ENCODE assay signal across 9 cellular contexts in the genomic region with DNA sequence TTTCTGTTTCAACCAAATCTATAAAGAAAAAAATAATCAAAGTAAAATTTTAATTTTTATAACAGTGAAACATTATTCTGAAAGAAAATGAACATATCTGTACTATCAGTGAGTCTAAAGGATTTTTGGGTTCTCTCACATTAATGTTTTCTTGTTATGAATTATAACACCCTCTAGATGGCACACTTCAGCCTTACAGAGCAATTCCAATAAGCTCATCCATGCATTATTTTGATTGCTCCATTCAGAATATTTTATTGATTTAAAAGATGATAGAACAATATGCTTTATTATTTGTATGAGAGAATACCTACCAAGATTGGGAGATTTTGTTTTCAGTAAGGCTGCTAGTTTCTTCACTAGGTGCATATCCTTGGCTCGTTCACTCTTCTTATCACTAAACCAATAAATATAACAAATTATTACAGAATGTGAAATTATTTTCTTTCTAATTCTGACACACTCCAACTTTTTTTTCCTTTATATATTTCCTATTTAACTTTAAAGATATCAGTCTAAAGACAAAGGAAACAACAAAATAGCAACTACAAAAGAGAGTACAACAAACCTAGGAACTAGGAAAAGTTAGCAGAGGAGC.
DNase-seq lines count a peak whose midpoint lies in the region; ATAC-seq and TF ChIP-seq lines count a peak whose summit lies in the region.
"Had no signal": no experiment of that assay in that cellular context is flagged by ENCODE, and none has a peak within 500 bp of the region (broad histone marks: within the 10 kb centered on the region; RNA-seq: fewer than 3 reads in every experiment).

No MANE protein-coding gene starts in this region.

- H3K36me3 Mint-ChIP-seq in stimulated activated effector memory CD8-positive, alpha-beta T cell treated with anti-CD3 and anti-CD28 coated beads, Interleukin-12 subunit alpha, Interleukin-12 subunit beta, amount 100 ng/mL, for 72 hours = peaks cover 88% of the 10 kb centered on the region

- H2AFZ ChIP-seq in Loucy (ENCODE audit: low read length) = no peak overlapping the region
- H2AFZ ChIP-seq in SU-DHL-6 (ENCODE audit: low read depth, low read length, severe bottlenecking) = no peak overlapping the region

- no peak overlapping the region for H3K4me3 Mint-ChIP-seq in stimulated activated effector memory CD8-positive, alpha-beta T cell treated with anti-CD3 and anti-CD28 coated beads, Interleukin-12 subunit alpha, Interleukin-12 subunit beta, amount 100 ng/mL, for 72 hours

- no peaks in the 10 kb centered on the region for H3K9me2 ChIP-seq in Loucy (replicated peaks; ENCODE audit: low read depth, low read length)
- no peaks in the 10 kb centered on the region for H3K9me2 ChIP-seq in SU-DHL-6 (replicated peaks; ENCODE audit: insufficient read depth, low read length)

- H3K79me2 ChIP-seq in Loucy (ENCODE audit: insufficient read depth, low read length) (no peaks in the 10 kb centered on the region), SU-DHL-6 (ENCODE audit: insufficient read depth, low read length) (no peaks in the 10 kb centered on the region)

- DNase-seq in NCI-H2029 treated with DMSO at 0.1 percent for 48 hours (lab: John Stamatoyannopoulos, UW) (peak; percentile 34), NCI-H2029 (lab: John Stamatoyannopoulos, UW) (no peak), iPS-NIHi11 (ENCODE audit: low spot score) (peak; percentile 10)
- no peak for DNase-seq in NK-92 treated with Interleukin-12 subunit alpha and Interleukin-12 subunit beta, amount 100 ng/mL, for 24 hours (lab: John Stamatoyannopoulos, UW)
- DNase-seq in stimulated activated effector memory CD8-positive, alpha-beta T cell treated with anti-CD3 and anti-CD28 coated beads, Interleukin-12 subunit alpha, Interleukin-12 subunit beta, amount 100 ng/mL, for 72 hours (ENCODE audit: low spot score in 2 of 2) = no peak

- no peak overlapping the region for H3K4me3 ChIP-seq in Loucy (ENCODE audit: low read length, poor library complexity, severe bottlenecking)
- H3K4me3 ChIP-seq in SU-DHL-6 (ENCODE audit: insufficient read depth, low read length, poor library complexity, severe bottlenecking) = no peak overlapping the region
- H3K4me3 ChIP-seq: BLaER1 treated with 17β-estradiol and CSF1 and Interleukin-3, amounts not matched to agents 10 nM and 100 nM had no signal

- H3K4me1 Mint-ChIP-seq in stimulated activated effector memory CD8-positive, alpha-beta T cell treated with anti-CD3 and anti-CD28 coated beads, Interleukin-12 subunit alpha, Interleukin-12 subunit beta, amount 100 ng/mL, for 72 hours = no peaks in the 10 kb centered on the region

- H3K27ac Mint-ChIP-seq in stimulated activated effector memory CD8-positive, alpha-beta T cell treated with anti-CD3 and anti-CD28 coated beads, Interleukin-12 subunit alpha, Interleukin-12 subunit beta, amount 100 ng/mL, for 72 hours = no peak overlapping the region

- H3K4me2 ChIP-seq in Loucy (ENCODE audit: low read depth, low read length, poor library complexity, severe bottlenecking) (no peak overlapping the region), SU-DHL-6 (ENCODE audit: low read depth, low read length, poor library complexity, severe bottlenecking) (no peak overlapping the region)
- H3K4me2 ChIP-seq: BLaER1 treated with 17β-estradiol and CSF1 and Interleukin-3, amounts not matched to agents 10 nM and 100 nM had no signal

- H3K9ac ChIP-seq in Loucy (ENCODE audit: low read depth, low read length, poor library complexity, severe bottlenecking) = no peak overlapping the region
- no peak overlapping the region for H3K9ac ChIP-seq in SU-DHL-6 (ENCODE audit: low read length)
- H3K9ac ChIP-seq: BLaER1 treated with 17β-estradiol and CSF1 and Interleukin-3, amounts not matched to agents 10 nM and 100 nM had no signal

- no peaks in the 10 kb centered on the region for H3K4me1 ChIP-seq in Loucy (ENCODE audit: insufficient read depth, low read length, poor library complexity, severe bottlenecking)
- H3K4me1 ChIP-seq: BLaER1 treated with 17β-estradiol and CSF1 and Interleukin-3, amounts not matched to agents 10 nM and 100 nM had no signal

- peaks cover 61% of the 10 kb centered on the region for H3K36me3 ChIP-seq in Loucy (ENCODE audit: insufficient read depth, low read length)
- H3K36me3 ChIP-seq in SU-DHL-6 (ENCODE audit: low read length) = peaks cover 39% of the 10 kb centered on the region

- H4K20me1 ChIP-seq in Loucy (ENCODE audit: insufficient read depth, low read length, poor library complexity, severe bottlenecking) (no peaks in the 10 kb centered on the region), SU-DHL-6 (ENCODE audit: low read depth, low read length) (no peaks in the 10 kb centered on the region)

- no peaks in the 10 kb centered on the region for H3K27me3 ChIP-seq in Loucy (ENCODE audit: insufficient read depth, low read length, poor library complexity, severe bottlenecking)
- no peaks in the 10 kb centered on the region for H3K27me3 ChIP-seq in SU-DHL-6 (ENCODE audit: low read length)
- H3K27me3 ChIP-seq: BLaER1 treated with 17β-estradiol and CSF1 and Interleukin-3, amounts not matched to agents 10 nM and 100 nM had no signal

- H3F3A ChIP-seq in Loucy (ENCODE audit: low read depth) (no peaks in the 10 kb centered on the region), SU-DHL-6 (ENCODE audit: insufficient read depth) (peaks cover 9% of the 10 kb centered on the region; the same call in 1 of the 2 replicates)

- no peak for ATAC-seq in HG03097 (IDR thresholded peaks at IDR 0.05; ENCODE audit: low FRiP score, unreplicated experiment)
- no peak for ATAC-seq in stimulated activated effector memory CD8-positive, alpha-beta T cell treated with anti-CD3 and anti-CD28 coated beads, Interleukin-12 subunit alpha, Interleukin-12 subunit beta, amount 100 ng/mL, for 72 hours

- no peak overlapping the region for H3K27ac ChIP-seq in SU-DHL-6 (ENCODE audit: low read depth, low read length)
- H3K27ac ChIP-seq: BLaER1 treated with 17β-estradiol and CSF1 and Interleukin-3, amounts not matched to agents 10 nM and 100 nM had no signal

- H3K9me3 ChIP-seq in Loucy (ENCODE audit: insufficient read depth, low read depth, low read length) = no peaks in the 10 kb centered on the region
- no peaks in the 10 kb centered on the region for H3K9me3 ChIP-seq in SU-DHL-6 (ENCODE audit: insufficient read depth, low read length)
- H3K9me3 ChIP-seq: BLaER1 treated with 17β-estradiol and CSF1 and Interleukin-3, amounts not matched to agents 10 nM and 100 nM had no signal

- TF ChIP-seq CTCF in Loucy (conservative IDR thresholded peaks at IDR 0.05; ENCODE audit: low read length) (peak; percentile 69), SU-DHL-6 (IDR thresholded peaks at IDR 0.05; ENCODE audit: insufficient read depth, low read length, poor library complexity, severe bottlenecking) (peak; percentile 29)

- no peaks in the 10 kb centered on the region for H3K9me3 Mint-ChIP-seq in stimulated activated effector memory CD8-positive, alpha-beta T cell treated with anti-CD3 and anti-CD28 coated beads, Interleukin-12 subunit alpha, Interleukin-12 subunit beta, amount 100 ng/mL, for 72 hours

Comparison
In these comparisons a context has a peak if more than half of its experiments do, and no peak if none do; other contexts are left out.
1. DNase-seq: peak in NCI-H2029 treated with DMSO at 0.1 percent for 48 hours (single experiment) and iPS-NIHi11 (single experiment); none in NCI-H2029 (single experiment), NK-92 treated with Interleukin-12 subunit alpha and Interleukin-12 subunit beta, amount 100 ng/mL, for 24 hours (single experiment) and stimulated activated effector memory CD8-positive, alpha-beta T cell treated with anti-CD3 and anti-CD28 coated beads, Interleukin-12 subunit alpha, Interleukin-12 subunit beta, amount 100 ng/mL, for 72 hours (0 of 2).